ENCODE assay signal across 1 cellular context in genomic region chr11:100687032-100687629, GRCh38.
A peak's percentile ranks its signal among the peaks of the same experiment; 100 is the strongest.
TF ChIP-seq lines count a peak whose summit lies in the region.

Gene ARHGAP42, plus strand, starts transcription at chr11:100687288. Its CDS starts 391 bp downstream, at chr11:100687679.

TF ChIP-seq in GM12878, 131 proteins besides CTCF, POLR2A, EP300 and RAD21 (continued from another document and continues in another):
- TF ChIP-seq REST (IDR thresholded peaks at IDR 0.05; ENCODE audit: low read depth, low read length) (no peak), PML (IDR thresholded peaks at IDR 0.05; ENCODE audit: low read length) (no peak), CREM (IDR thresholded peaks at IDR 0.05; ENCODE audit: low read depth) (peak; percentile 48; the same call in 1 of the 2 replicates), SREBF2 (IDR thresholded peaks at IDR 0.05; ENCODE audit: low read length) (no peak), SMC3 (IDR thresholded peaks at IDR 0.05; ENCODE audit: borderline replicate concordance, low read length) (no peak), IKZF2 (IDR thresholded peaks at IDR 0.05) (no peak), MTA3 (IDR thresholded peaks at IDR 0.05; ENCODE audit: borderline replicate concordance, low read length) (no peak), ZBTB4 (CRISPR knock-in tag; IDR thresholded peaks at IDR 0.05) (no peak), TARDBP (IDR thresholded peaks at IDR 0.05; ENCODE audit: borderline replicate concordance) (no peak), ELK1 (IDR thresholded peaks at IDR 0.05; ENCODE audit: low read depth, low read length) (peak; percentile 39), RBBP5 (conservative IDR thresholded peaks at IDR 0.05) (no peak), SP1 (IDR thresholded peaks at IDR 0.05; ENCODE audit: low read depth, low read length) (no peak), KAT2A (conservative IDR thresholded peaks at IDR 0.05; ENCODE audit: control insufficient read depth, low read depth, low read length) (no peak), SMARCA5 (IDR thresholded peaks at IDR 0.05) (no peak), RELA (IDR thresholded peaks at IDR 0.05; ENCODE audit: borderline replicate concordance, partially characterized antibody) (no peak), ETV6 (conservative IDR thresholded peaks at IDR 0.05 in 1 of 2, IDR thresholded peaks at IDR 0.05 in 1 of 2; ENCODE audit: borderline replicate concordance in 1 of 2, low read depth in 1 of 2) (peak in 1 of 2 experiments; percentile 30; a peak in 1 of 4 replicates), MYB (IDR thresholded peaks at IDR 0.05; ENCODE audit: borderline replicate concordance, low read depth, low read length) (no peak), MLLT1 (IDR thresholded peaks at IDR 0.05) (no peak), HSF1 (IDR thresholded peaks at IDR 0.05; ENCODE audit: low read depth, low read length) (no peak), CHD4 (IDR thresholded peaks at IDR 0.05) (no peak), SPI1 (IDR thresholded peaks at IDR 0.05; ENCODE audit: borderline replicate concordance, insufficient read depth, low read depth, low read length) (no peak), E4F1 (IDR thresholded peaks at IDR 0.05; ENCODE audit: borderline replicate concordance, partially characterized antibody) (no peak), NR2F1 (conservative IDR thresholded peaks at IDR 0.05) (peak; percentile 74), HDAC2 (IDR thresholded peaks at IDR 0.05) (no peak), ZNF217 (IDR thresholded peaks at IDR 0.05) (peak; percentile 82), RELB (IDR thresholded peaks at IDR 0.05; ENCODE audit: low read depth) (0 out of 2 replicates have a peak, but pooled peaks have one; percentile 5), NFIC (IDR thresholded peaks at IDR 0.05; ENCODE audit: low read depth, low read length) (no peak), SIN3A (IDR thresholded peaks at IDR 0.05; ENCODE audit: low read depth, low read length) (peak; percentile 41; the same call in 1 of the 2 replicates), RCOR1 (conservative IDR thresholded peaks at IDR 0.05; ENCODE audit: low read depth, low read length) (no peak), IKZF1 (conservative IDR thresholded peaks at IDR 0.05) (peak; percentile 92), BCL3 (IDR thresholded peaks at IDR 0.05; ENCODE audit: borderline replicate concordance, insufficient read depth, low read depth, low read length, poor library complexity, severe bottlenecking) (no peak), ZNF207 (IDR thresholded peaks at IDR 0.05; ENCODE audit: borderline replicate concordance) (no peak), IRF4 (IDR thresholded peaks at IDR 0.05; ENCODE audit: low read depth, low read length) (no peak), JUND (IDR thresholded peaks at IDR 0.05; ENCODE audit: low read depth, low read length) (no peak), POLR2AphosphoS2 (IDR thresholded peaks at IDR 0.05; ENCODE audit: low read depth, low read length) (no peak), SRF (IDR thresholded peaks at IDR 0.05; ENCODE audit: low read depth in 2 of 2, low read length in 2 of 2) (no peak), SREBF1 (IDR thresholded peaks at IDR 0.05; ENCODE audit: low read length) (no peak), POLR2AphosphoS5 (IDR thresholded peaks at IDR 0.05; ENCODE audit: low read length) (peak; percentile 62; the same call in 1 of the 2 replicates), TCF7 (IDR thresholded peaks at IDR 0.05; ENCODE audit: borderline replicate concordance) (no peak), ZBTB11 (CRISPR knock-in tag; IDR thresholded peaks at IDR 0.05) (peak; percentile 73), GATAD2B (conservative IDR thresholded peaks at IDR 0.05; ENCODE audit: low read depth) (peak; percentile 96)
